Comparison of ENCODE assay signal across 17 cellular contexts in the genomic region with DNA sequence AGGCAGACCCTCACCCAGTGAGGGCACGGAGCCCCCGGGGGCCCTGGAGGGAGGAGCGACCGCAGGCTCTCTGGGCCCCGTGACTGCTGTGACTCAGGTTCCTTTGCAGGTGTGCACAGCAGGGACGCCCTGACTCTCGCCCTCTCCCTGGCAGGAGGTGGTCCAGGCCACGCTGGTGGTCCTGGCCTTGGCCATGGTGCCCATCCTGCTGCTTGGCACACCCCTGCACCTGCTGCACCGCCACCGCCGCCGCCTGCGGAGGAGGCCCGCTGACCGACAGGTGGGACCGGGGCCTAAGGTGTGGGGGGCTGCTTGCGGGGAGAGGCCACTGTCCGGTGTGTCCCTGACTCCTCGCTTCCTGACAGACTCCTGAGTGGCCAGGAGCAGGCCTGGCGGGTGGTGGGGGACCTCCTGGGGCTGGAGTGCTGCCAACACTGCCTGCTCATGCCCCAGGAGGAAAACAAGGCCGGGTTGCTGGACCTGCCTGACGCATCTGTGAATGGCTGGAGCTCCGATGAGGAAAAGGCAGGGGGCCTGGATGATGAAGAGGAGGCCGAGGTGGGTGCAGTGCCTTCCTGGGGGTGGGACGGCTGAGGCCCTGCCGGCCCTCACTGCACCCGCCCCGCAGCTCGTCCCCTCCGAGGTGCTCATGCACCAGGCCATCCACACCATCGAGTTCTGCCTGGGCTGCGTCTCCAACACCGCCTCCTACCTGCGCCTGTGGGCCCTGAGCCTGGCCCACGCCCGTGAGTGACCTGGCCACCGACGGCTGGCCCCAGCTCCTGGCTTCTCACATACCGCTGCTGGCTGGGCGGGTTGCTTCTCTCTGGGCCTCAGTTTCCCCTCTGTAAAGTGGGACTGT. TPM values are rescaled to one million over a fixed set of nuclear protein-coding genes. Genes with fewer than 3 reads are reported as not detected.
DNase-seq lines count a peak whose midpoint lies in the region; ATAC-seq, FAIRE-seq and TF ChIP-seq lines count a peak whose summit lies in the region.
"Had no signal": no experiment of that assay in that cellular context is flagged by ENCODE, and none has a peak within 500 bp of the region (broad histone marks: within the 10 kb centered on the region; RNA-seq: fewer than 3 reads in every experiment).

No MANE protein-coding gene starts in this region.

- no peak overlapping the region for H3K4me3 ChIP-seq in heart left ventricle
- H3K4me3 ChIP-seq in choroid plexus epithelial cell (ENCODE audit: low read depth, low read length), result no peak overlapping the region
- H3K4me3 ChIP-seq: Peyer's patch, smooth muscle cell had no signal

- TF ChIP-seq POLR2A in heart left ventricle (IDR thresholded peaks at IDR 0.05), result no peak

- peak; percentile 5 for FAIRE-seq in urothelium cell line (lab: Jason Lieb, UNC)

- intact Hi-C loops in left ventricle myocardium superior (cut with micrococcal nuclease) (no loop called here), heart left ventricle (cut with DNase I) (no loop called here)

- H3K27ac ChIP-seq in heart left ventricle, result no peak overlapping the region
- H3K27ac ChIP-seq: Peyer's patch had no signal

- no peaks in the 10 kb centered on the region for H3K9me3 ChIP-seq in heart left ventricle
- H3K9me3 ChIP-seq: Peyer's patch had no signal

- peaks cover 0 to 4% (median 0%) of the 10 kb centered on the region in 12 donors for H3K4me1 ChIP-seq in heart left ventricle
- H3K4me1 ChIP-seq: Peyer's patch had no signal

- TF ChIP-seq CTCF in heart left ventricle (IDR thresholded peaks at IDR 0.05), result no peak
- no peak for TF ChIP-seq CTCF in choroid plexus epithelial cell (conservative IDR thresholded peaks at IDR 0.05; ENCODE audit: low read depth, low read length)

- DNase-seq in left ventricle myocardium superior (peak; percentile 30), heart left ventricle (no peak), choroid plexus epithelial cell (ENCODE audit: low read depth) (peak; percentile 47), urothelium cell line (ENCODE audit: low spot score) (no peak), C1 segment of cervical spinal cord (lab: John Stamatoyannopoulos, UW) (no peak)
- DNase-seq: activated CD4-positive, alpha-beta memory T cell treated with anti-CD3 and anti-CD28 coated beads for 36 hours; activated naive CD8-positive, alpha-beta T cell treated with anti-CD3 and anti-CD28 coated beads, Interleukin-2, amount 50 U/mL, for 24 hours; caudate nucleus; CD4-positive, alpha-beta memory T cell; effector memory CD8-positive, alpha-beta T cell; naive B cell; NCI-H748 treated with DMSO at 0.1 percent for 48 hours; Peyer's patch; stimulated activated naive B cell treated with anti-CD40 and anti-IgM and Interleukin-4, amounts not matched to agents 10 μg/mL and 1 μg/mL and 100 μg/mL, for 72 hours had no signal

- 77 to 89% (median 84%) methylated on average over 21 to 40 of the region's 40 CpGs for WGBS in heart left ventricle, 4 donors

- H3K27me3 ChIP-seq in heart left ventricle, result no peaks in the 10 kb centered on the region
- H3K27me3 ChIP-seq: Peyer's patch had no signal

- H3K36me3 ChIP-seq in heart left ventricle, result peaks cover 0 to 87% (median 37%) of the 10 kb centered on the region in 9 donors

- ATAC-seq in left ventricle myocardium superior, result no peak
- no peak for ATAC-seq in heart left ventricle
- no peak for ATAC-seq in HG03378 (IDR thresholded peaks at IDR 0.05; ENCODE audit: unreplicated experiment)
- ATAC-seq: activated naive CD8-positive, alpha-beta T cell treated with anti-CD3 and anti-CD28 coated beads, Interleukin-2, amount 50 U/mL, for 24 hours; effector memory CD8-positive, alpha-beta T cell; HCT116; stimulated activated naive B cell treated with anti-CD40 and anti-IgM and Interleukin-4, amounts not matched to agents 10 μg/mL and 1 μg/mL and 100 μg/mL, for 72 hours had no signal

RNA-seq across cellular contexts. Expression of a gene that starts 10.9 kb away (rescaled TPM):
- total RNA-seq in left ventricle myocardium superior, result 25.8 TPM
- total RNA-seq in heart left ventricle, result 10 to 100 TPM; 10.2 to 88.7 (median 20.3) TPM
- 10 to 100 TPM; 25.5 to 36.9 TPM for polyA plus RNA-seq in heart left ventricle

RNA-seq across cellular contexts. Expression of a gene that starts 19.3 kb away (rescaled TPM):
- total RNA-seq in left ventricle myocardium superior, result 514 TPM
- 100 to 1,000 TPM; 262 to 948 (median 365) TPM for total RNA-seq in heart left ventricle
- polyA plus RNA-seq in heart left ventricle, result 100 to 1,000 TPM; 310 to 870 TPM

RNA-seq across cellular contexts. Expression of a gene that starts 39.6 kb away (rescaled TPM):
- total RNA-seq in left ventricle myocardium superior (4.9 TPM), heart left ventricle (10 to 100 TPM in 2 of 9 donors, 1 to 10 TPM in 7; 2.3 to 25.4 (median 6.1) TPM)
- polyA plus RNA-seq in heart left ventricle, result 1 to 10 TPM; 2.7 to 3.3 TPM
- total RNA-seq: activated CD4-positive, alpha-beta memory T cell treated with anti-CD3 and anti-CD28 coated beads for 36 hours had no signal
- polyA plus RNA-seq: CD4-positive, alpha-beta memory T cell had no signal

RNA-seq across cellular contexts. Expression of a gene that starts 45.8 kb away (rescaled TPM):
- 7.6 TPM for total RNA-seq in left ventricle myocardium superior
- 10 to 100 TPM in 3 of 9 donors, 1 to 10 TPM in 6; 5.2 to 34.2 (median 7.9) TPM for total RNA-seq in heart left ventricle
- polyA plus RNA-seq in heart left ventricle, result 1 to 10 TPM; 5.0 to 6.5 TPM

Comparison
In these comparisons a context has a peak if more than half of its experiments do, and no peak if none do; other contexts are left out.
1. DNase-seq: peak in left ventricle myocardium superior (single experiment) and choroid plexus epithelial cell (single experiment); none in heart left ventricle (0 of 5), urothelium cell line (single experiment) and C1 segment of cervical spinal cord (0 of 14).